Comparison of ENCODE assay signal across 1 cellular context in the genomic region with DNA sequence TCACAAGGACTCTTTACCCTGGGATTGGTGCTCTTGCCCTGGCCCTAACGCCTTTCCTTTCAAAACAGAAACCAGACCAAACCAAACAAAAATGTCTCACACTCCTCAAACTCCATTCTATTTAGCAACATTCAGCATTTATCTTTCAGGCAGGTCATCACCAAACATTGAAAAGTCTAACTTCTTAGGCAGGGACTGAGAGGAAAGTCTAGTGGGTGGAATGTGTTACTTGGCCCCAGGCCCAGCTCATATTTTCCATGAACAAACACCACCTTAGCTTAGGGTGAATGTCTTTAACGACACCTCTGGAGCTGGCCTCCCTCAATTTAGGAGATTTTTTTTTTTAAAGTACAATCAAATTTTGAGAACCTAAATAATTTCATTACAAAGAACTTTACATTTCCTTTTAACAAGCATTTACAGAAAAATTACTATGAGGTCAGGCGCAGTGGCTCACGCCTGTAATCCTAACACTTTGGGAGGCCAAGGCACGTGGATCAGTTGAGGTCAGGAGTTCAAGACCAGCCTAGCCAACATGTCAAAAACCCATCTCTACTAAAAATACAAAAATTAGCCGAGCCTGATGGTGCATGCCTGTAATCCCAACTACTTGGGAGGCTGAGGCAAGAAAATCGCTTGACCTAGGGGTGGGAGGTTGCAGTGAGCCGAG.
TF ChIP-seq lines count a peak whose summit lies in the region.

No MANE protein-coding gene starts in this region.

TF ChIP-seq in K562, 482 proteins besides CTCF, POLR2A, EP300 and RAD21 (continued from another document):
- TF ChIP-seq, protein P1, sequence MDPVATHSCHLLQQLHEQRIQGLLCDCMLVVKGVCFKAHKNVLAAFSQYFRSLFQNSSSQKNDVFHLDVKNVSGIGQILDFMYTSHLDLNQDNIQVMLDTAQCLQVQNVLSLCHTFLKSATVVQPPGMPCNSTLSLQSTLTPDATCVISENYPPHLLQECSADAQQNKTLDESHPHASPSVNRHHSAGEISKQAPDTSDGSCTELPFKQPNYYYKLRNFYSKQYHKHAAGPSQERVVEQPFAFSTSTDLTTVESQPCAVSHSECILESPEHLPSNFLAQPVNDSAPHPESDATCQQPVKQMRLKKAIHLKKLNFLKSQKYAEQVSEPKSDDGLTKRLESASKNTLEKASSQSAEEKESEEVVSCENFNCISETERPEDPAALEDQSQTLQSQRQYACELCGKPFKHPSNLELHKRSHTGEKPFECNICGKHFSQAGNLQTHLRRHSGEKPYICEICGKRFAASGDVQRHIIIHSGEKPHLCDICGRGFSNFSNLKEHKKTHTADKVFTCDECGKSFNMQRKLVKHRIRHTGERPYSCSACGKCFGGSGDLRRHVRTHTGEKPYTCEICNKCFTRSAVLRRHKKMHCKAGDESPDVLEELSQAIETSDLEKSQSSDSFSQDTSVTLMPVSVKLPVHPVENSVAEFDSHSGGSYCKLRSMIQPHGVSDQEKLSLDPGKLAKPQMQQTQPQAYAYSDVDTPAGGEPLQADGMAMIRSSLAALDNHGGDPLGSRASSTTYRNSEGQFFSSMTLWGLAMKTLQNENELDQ (CRISPR knock-in tag; IDR thresholded peaks at IDR 0.05; ENCODE audit: borderline replicate concordance): no peak
- no peak for TF ChIP-seq ZNF436 (CRISPR knock-in tag; IDR thresholded peaks at IDR 0.05)
- TF ChIP-seq, protein P2, sequence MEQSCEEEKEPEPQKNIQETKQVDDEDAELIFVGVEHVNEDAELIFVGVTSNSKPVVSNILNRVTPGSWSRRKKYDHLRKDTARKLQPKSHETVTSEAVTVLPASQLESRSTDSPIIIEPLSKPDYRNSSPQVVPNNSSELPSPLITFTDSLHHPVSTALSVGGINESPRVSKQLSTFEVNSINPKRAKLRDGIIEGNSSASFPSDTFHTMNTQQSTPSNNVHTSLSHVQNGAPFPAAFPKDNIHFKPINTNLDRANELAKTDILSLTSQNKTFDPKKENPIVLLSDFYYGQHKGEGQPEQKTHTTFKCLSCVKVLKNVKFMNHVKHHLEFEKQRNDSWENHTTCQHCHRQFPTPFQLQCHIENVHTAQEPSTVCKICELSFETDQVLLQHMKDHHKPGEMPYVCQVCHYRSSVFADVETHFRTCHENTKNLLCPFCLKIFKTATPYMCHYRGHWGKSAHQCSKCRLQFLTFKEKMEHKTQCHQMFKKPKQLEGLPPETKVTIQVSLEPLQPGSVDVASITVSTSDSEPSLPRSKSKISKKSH (CRISPR knock-in tag; IDR thresholded peaks at IDR 0.05): no peak
- no peak for TF ChIP-seq FOXK2 (conservative IDR thresholded peaks at IDR 0.05 in 1 of 2, IDR thresholded peaks at IDR 0.05 in 1 of 2; ENCODE audit: low read depth in 2 of 2)
- TF ChIP-seq ZEB2 (IDR thresholded peaks at IDR 0.05): no peak
- TF ChIP-seq MTA1 (IDR thresholded peaks at IDR 0.05; ENCODE audit: borderline replicate concordance): no peak
- TF ChIP-seq, protein P3, sequence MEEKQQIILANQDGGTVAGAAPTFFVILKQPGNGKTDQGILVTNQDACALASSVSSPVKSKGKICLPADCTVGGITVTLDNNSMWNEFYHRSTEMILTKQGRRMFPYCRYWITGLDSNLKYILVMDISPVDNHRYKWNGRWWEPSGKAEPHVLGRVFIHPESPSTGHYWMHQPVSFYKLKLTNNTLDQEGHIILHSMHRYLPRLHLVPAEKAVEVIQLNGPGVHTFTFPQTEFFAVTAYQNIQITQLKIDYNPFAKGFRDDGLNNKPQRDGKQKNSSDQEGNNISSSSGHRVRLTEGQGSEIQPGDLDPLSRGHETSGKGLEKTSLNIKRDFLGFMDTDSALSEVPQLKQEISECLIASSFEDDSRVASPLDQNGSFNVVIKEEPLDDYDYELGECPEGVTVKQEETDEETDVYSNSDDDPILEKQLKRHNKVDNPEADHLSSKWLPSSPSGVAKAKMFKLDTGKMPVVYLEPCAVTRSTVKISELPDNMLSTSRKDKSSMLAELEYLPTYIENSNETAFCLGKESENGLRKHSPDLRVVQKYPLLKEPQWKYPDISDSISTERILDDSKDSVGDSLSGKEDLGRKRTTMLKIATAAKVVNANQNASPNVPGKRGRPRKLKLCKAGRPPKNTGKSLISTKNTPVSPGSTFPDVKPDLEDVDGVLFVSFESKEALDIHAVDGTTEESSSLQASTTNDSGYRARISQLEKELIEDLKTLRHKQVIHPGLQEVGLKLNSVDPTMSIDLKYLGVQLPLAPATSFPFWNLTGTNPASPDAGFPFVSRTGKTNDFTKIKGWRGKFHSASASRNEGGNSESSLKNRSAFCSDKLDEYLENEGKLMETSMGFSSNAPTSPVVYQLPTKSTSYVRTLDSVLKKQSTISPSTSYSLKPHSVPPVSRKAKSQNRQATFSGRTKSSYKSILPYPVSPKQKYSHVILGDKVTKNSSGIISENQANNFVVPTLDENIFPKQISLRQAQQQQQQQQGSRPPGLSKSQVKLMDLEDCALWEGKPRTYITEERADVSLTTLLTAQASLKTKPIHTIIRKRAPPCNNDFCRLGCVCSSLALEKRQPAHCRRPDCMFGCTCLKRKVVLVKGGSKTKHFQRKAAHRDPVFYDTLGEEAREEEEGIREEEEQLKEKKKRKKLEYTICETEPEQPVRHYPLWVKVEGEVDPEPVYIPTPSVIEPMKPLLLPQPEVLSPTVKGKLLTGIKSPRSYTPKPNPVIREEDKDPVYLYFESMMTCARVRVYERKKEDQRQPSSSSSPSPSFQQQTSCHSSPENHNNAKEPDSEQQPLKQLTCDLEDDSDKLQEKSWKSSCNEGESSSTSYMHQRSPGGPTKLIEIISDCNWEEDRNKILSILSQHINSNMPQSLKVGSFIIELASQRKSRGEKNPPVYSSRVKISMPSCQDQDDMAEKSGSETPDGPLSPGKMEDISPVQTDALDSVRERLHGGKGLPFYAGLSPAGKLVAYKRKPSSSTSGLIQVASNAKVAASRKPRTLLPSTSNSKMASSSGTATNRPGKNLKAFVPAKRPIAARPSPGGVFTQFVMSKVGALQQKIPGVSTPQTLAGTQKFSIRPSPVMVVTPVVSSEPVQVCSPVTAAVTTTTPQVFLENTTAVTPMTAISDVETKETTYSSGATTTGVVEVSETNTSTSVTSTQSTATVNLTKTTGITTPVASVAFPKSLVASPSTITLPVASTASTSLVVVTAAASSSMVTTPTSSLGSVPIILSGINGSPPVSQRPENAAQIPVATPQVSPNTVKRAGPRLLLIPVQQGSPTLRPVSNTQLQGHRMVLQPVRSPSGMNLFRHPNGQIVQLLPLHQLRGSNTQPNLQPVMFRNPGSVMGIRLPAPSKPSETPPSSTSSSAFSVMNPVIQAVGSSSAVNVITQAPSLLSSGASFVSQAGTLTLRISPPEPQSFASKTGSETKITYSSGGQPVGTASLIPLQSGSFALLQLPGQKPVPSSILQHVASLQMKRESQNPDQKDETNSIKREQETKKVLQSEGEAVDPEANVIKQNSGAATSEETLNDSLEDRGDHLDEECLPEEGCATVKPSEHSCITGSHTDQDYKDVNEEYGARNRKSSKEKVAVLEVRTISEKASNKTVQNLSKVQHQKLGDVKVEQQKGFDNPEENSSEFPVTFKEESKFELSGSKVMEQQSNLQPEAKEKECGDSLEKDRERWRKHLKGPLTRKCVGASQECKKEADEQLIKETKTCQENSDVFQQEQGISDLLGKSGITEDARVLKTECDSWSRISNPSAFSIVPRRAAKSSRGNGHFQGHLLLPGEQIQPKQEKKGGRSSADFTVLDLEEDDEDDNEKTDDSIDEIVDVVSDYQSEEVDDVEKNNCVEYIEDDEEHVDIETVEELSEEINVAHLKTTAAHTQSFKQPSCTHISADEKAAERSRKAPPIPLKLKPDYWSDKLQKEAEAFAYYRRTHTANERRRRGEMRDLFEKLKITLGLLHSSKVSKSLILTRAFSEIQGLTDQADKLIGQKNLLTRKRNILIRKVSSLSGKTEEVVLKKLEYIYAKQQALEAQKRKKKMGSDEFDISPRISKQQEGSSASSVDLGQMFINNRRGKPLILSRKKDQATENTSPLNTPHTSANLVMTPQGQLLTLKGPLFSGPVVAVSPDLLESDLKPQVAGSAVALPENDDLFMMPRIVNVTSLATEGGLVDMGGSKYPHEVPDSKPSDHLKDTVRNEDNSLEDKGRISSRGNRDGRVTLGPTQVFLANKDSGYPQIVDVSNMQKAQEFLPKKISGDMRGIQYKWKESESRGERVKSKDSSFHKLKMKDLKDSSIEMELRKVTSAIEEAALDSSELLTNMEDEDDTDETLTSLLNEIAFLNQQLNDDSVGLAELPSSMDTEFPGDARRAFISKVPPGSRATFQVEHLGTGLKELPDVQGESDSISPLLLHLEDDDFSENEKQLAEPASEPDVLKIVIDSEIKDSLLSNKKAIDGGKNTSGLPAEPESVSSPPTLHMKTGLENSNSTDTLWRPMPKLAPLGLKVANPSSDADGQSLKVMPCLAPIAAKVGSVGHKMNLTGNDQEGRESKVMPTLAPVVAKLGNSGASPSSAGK (IDR thresholded peaks at IDR 0.05): peak; percentile 53
- TF ChIP-seq CEBPB (tag; IDR thresholded peaks at IDR 0.05): 0 out of 2 replicates have a peak, but pooled peaks have one; percentile 24
- TF ChIP-seq, protein P4, sequence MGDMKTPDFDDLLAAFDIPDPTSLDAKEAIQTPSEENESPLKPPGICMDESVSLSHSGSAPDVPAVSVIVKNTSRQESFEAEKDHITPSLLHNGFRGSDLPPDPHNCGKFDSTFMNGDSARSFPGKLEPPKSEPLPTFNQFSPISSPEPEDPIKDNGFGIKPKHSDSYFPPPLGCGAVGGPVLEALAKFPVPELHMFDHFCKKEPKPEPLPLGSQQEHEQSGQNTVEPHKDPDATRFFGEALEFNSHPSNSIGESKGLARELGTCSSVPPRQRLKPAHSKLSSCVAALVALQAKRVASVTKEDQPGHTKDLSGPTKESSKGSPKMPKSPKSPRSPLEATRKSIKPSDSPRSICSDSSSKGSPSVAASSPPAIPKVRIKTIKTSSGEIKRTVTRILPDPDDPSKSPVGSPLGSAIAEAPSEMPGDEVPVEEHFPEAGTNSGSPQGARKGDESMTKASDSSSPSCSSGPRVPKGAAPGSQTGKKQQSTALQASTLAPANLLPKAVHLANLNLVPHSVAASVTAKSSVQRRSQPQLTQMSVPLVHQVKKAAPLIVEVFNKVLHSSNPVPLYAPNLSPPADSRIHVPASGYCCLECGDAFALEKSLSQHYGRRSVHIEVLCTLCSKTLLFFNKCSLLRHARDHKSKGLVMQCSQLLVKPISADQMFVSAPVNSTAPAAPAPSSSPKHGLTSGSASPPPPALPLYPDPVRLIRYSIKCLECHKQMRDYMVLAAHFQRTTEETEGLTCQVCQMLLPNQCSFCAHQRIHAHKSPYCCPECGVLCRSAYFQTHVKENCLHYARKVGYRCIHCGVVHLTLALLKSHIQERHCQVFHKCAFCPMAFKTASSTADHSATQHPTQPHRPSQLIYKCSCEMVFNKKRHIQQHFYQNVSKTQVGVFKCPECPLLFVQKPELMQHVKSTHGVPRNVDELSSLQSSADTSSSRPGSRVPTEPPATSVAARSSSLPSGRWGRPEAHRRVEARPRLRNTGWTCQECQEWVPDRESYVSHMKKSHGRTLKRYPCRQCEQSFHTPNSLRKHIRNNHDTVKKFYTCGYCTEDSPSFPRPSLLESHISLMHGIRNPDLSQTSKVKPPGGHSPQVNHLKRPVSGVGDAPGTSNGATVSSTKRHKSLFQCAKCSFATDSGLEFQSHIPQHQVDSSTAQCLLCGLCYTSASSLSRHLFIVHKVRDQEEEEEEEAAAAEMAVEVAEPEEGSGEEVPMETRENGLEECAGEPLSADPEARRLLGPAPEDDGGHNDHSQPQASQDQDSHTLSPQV (IDR thresholded peaks at IDR 0.05): 0 out of 2 replicates have a peak, but pooled peaks have one; percentile 32
- TF ChIP-seq SUPT5H (IDR thresholded peaks at IDR 0.05): no peak
- TF ChIP-seq LEF1 (IDR thresholded peaks at IDR 0.05): no peak
- no peak for TF ChIP-seq DIDO1 (tag; IDR thresholded peaks at IDR 0.05; ENCODE audit: low read depth)
- no peak for TF ChIP-seq CLOCK (CRISPR knock-in tag; IDR thresholded peaks at IDR 0.05; ENCODE audit: borderline replicate concordance)
- TF ChIP-seq ZKSCAN3 (CRISPR knock-in tag; IDR thresholded peaks at IDR 0.05): no peak
- no peak for TF ChIP-seq NFRKB (IDR thresholded peaks at IDR 0.05; ENCODE audit: low read depth)
- no peak for TF ChIP-seq TSC22D4 (tag; IDR thresholded peaks at IDR 0.05)
- TF ChIP-seq NCOA2 (IDR thresholded peaks at IDR 0.05; ENCODE audit: partially characterized antibody in 2 of 2): no peak
- no peak for TF ChIP-seq NR2F6 (CRISPR knock-in tag; IDR thresholded peaks at IDR 0.05)
- TF ChIP-seq MCM2 (IDR thresholded peaks at IDR 0.05; ENCODE audit: low read depth): no peak
- TF ChIP-seq SMARCA5 (IDR thresholded peaks at IDR 0.05): no peak
- TF ChIP-seq CBX2 (IDR thresholded peaks at IDR 0.05; ENCODE audit: insufficient read depth, low read length, poor library complexity, severe bottlenecking): no peak
- no peak for TF ChIP-seq TOE1 (IDR thresholded peaks at IDR 0.05; ENCODE audit: borderline replicate concordance)
- TF ChIP-seq TOE1 (CRISPR knock-in tag; IDR thresholded peaks at IDR 0.05; ENCODE audit: borderline replicate concordance, low read depth): no peak
